Comparison of ENCODE assay signal across 12 cellular contexts in genomic region chr3:141385386-141386079, GRCh38. TPM values are rescaled to one million over a fixed set of nuclear protein-coding genes. Genes with fewer than 3 reads are reported as not detected.
DNase-seq lines count a peak whose midpoint lies in the region; ATAC-seq, FAIRE-seq and TF ChIP-seq lines count a peak whose summit lies in the region.
"Had no signal": no experiment of that assay in that cellular context is flagged by ENCODE, and none has a peak within 500 bp of the region (broad histone marks: within the 10 kb centered on the region; RNA-seq: fewer than 3 reads in every experiment).

No MANE protein-coding gene starts in this region.

- no peak overlapping the region for H2AFZ ChIP-seq in astrocyte (ENCODE audit: low read depth, low read length)
- no peak overlapping the region for H2AFZ ChIP-seq in HepG2 (ENCODE audit: low read length)

- DNase-seq in AG04450 (ENCODE audit: low read depth, low spot score), result no peak
- DNase-seq in HEK293T (ENCODE audit: extremely low spot score), result no peak
- DNase-seq in astrocyte (ENCODE audit: low read depth), result no peak
- DNase-seq in HepG2 (ENCODE audit: low spot score), result no peak
- DNase-seq in DMS53 treated with DMSO at 0.1 percent for 48 hours (lab: John Stamatoyannopoulos, UW; ENCODE audit: unreplicated experiment), result no peak
- no peak for DNase-seq in putamen (ENCODE audit: low spot score)
- DNase-seq in stomach, result no peak
- no peak for DNase-seq in Ammon's horn (ENCODE audit: low spot score)
- DNase-seq: activated CD4-positive, alpha-beta T cell treated with anti-CD3 and anti-CD28 coated beads, Interleukin-2, amount 50 U/mL, for 1 hour; KG1 had no signal

- no peak for ATAC-seq in HepG2

- 94% methylated on average over 8 of the region's 8 CpGs for WGBS in HepG2 (ENCODE audit: low lambda C conversion rate)
- 69 to 77% (median 75%) methylated on average over 8 of the region's 8 CpGs for WGBS in stomach, 5 donors

- TF ChIP-seq EP300 in HepG2 (IDR thresholded peaks at IDR 0.05; ENCODE audit: low read depth in 2 of 2, low read length in 2 of 2), result no peak
- no peak for TF ChIP-seq EP300 in HepG2 (CRISPR knock-in tag; IDR thresholded peaks at IDR 0.05; ENCODE audit: borderline replicate concordance)
- TF ChIP-seq EP300 in stomach (IDR thresholded peaks at IDR 0.05), result no peak

- in situ Hi-C loops in HepG2 (cut with HindIII; ENCODE audit: extremely low pct_ligation_motif_present, low pct_unique_long_range_greater_than_20kb), result no loop called here

- no peak for TF ChIP-seq RAD21 in HepG2 (CRISPR knock-in tag; IDR thresholded peaks at IDR 0.05)

- H3K4me3 Mint-ChIP-seq in astrocyte (ENCODE audit: unreplicated experiment), result no peak overlapping the region

- H3K27ac ChIP-seq in AG04450 (ENCODE audit: low read depth, low read length), result peak overlapping the region; percentile 83
- H3K27ac ChIP-seq in astrocyte (ENCODE audit: low read depth, low read length), result no peak overlapping the region
- no peak overlapping the region for H3K27ac ChIP-seq in HepG2 (ENCODE audit: extremely low read length, insufficient read depth, low read length)
- H3K27ac ChIP-seq in stomach, result peak overlapping the region in 2 of 5 donors; percentile 63 to 68
- H3K27ac ChIP-seq: cardiac muscle cell, neutrophil had no signal

- H3K36me3 Mint-ChIP-seq in astrocyte (ENCODE audit: low read depth, unreplicated experiment), result peaks cover 15% of the 10 kb centered on the region

- H3K9me3 ChIP-seq in AG04450 (ENCODE audit: control insufficient read depth, insufficient read depth, low read length), result no peaks in the 10 kb centered on the region
- no peaks in the 10 kb centered on the region for H3K9me3 ChIP-seq in astrocyte (ENCODE audit: insufficient read depth, low read depth, low read length)
- no peaks in the 10 kb centered on the region for H3K9me3 ChIP-seq in HepG2 (ENCODE audit: low read length)
- H3K9me3 ChIP-seq in stomach, result no peaks in the 10 kb centered on the region
- H3K9me3 ChIP-seq: neutrophil had no signal

- TF ChIP-seq POLR2A in HepG2 (IDR thresholded peaks at IDR 0.05; ENCODE audit: insufficient read depth in 1 of 2, low read depth in 2 of 2, low read length in 2 of 2) (no peak), stomach (IDR thresholded peaks at IDR 0.05) (no peak)

- no peaks in the 10 kb centered on the region for H3K9me3 Mint-ChIP-seq in astrocyte (ENCODE audit: unreplicated experiment)

- H3K4me1 Mint-ChIP-seq in astrocyte (ENCODE audit: low read depth, unreplicated experiment), result peaks cover 11% of the 10 kb centered on the region

- peaks cover 25% of the 10 kb centered on the region for H3K4me1 ChIP-seq in astrocyte (ENCODE audit: insufficient read depth, low read length)
- H3K4me1 ChIP-seq in HepG2 (ENCODE audit: insufficient read depth, low read length), result peaks cover 31% of the 10 kb centered on the region
- peaks cover 6 to 52% (median 28%) of the 10 kb centered on the region in 4 donors for H3K4me1 ChIP-seq in stomach

- TF ChIP-seq CTCF in AG04450 (IDR thresholded peaks at IDR 0.05; ENCODE audit: low read depth, low read length) (no peak), astrocyte (IDR thresholded peaks at IDR 0.05; ENCODE audit: insufficient read depth, low read depth, low read length) (no peak), HepG2 (CRISPR knock-in tag; IDR thresholded peaks at IDR 0.05) (no peak), stomach (IDR thresholded peaks at IDR 0.05) (no peak)

- peak overlapping the region; percentile 68 for H3K4me3 ChIP-seq in AG04450 (ENCODE audit: low read depth, low read length)
- no peak overlapping the region for H3K4me3 ChIP-seq in astrocyte (ENCODE audit: insufficient read depth, low read depth, low read length)
- no peak overlapping the region for H3K4me3 ChIP-seq in HepG2 (replicated peaks in 1 of 3; ENCODE audit: insufficient read depth in 1 of 3, low read depth in 2 of 3, low read length in 3 of 3)
- peak overlapping the region in 1 of 4 donors; percentile 8 for H3K4me3 ChIP-seq in stomach
- H3K4me3 ChIP-seq: cardiac muscle cell had no signal

- intact Hi-C loops in HepG2 (cut with micrococcal nuclease; ENCODE audit: unreplicated experiment) (no loop called here), stomach (cut with DNase I; ENCODE audit: low total_unique reads) (no loop called here)

- H4K20me1 ChIP-seq in astrocyte (ENCODE audit: insufficient read depth, low read length) (no peaks in the 10 kb centered on the region), HepG2 (ENCODE audit: insufficient read depth, low read length) (no peaks in the 10 kb centered on the region)

- POLR2A ChIA-PET in AG04450 (lab: Yijun Ruan, JAX), result interaction anchor here (0.6 to 5.2 kb wide), 17 partner anchors 16 to 492 kb away, joined by 3 to 66 read pairs (median 4); partner anchors contain the start of gene ZBTB38
- POLR2A ChIA-PET in HEK293T (lab: Yijun Ruan, JAX), result interaction anchor here (0.7 to 1.2 kb wide), 7 partner anchors 16 to 74 kb away, joined by 3 to 4 read pairs (median 3); partner anchors contain the start of gene ZBTB38
- POLR2A ChIA-PET in HepG2 (lab: Yijun Ruan, JAX), result interaction anchor here (1.0 to 2.4 kb wide), 4 partner anchors 11 to 27 kb away, joined by 3 to 5 read pairs (median 3); partner anchors contain the start of gene ZBTB38

- H3K36me3 ChIP-seq in astrocyte (ENCODE audit: insufficient read depth, low read length), result peaks cover 40% of the 10 kb centered on the region
- H3K36me3 ChIP-seq in HepG2 (replicated peaks in 1 of 2; ENCODE audit: control insufficient read depth in 1 of 2, insufficient read depth in 2 of 2, low read length in 2 of 2), result peaks cover 11 to 51% of the 10 kb centered on the region in 2 experiments
- peaks cover 0 to 16% (median 2%) of the 10 kb centered on the region in 4 donors for H3K36me3 ChIP-seq in stomach
- H3K36me3 ChIP-seq: cardiac muscle cell, neutrophil had no signal

- H3K27me3 ChIP-seq in AG04450 (ENCODE audit: control insufficient read depth, insufficient read depth, low read length), result no peaks in the 10 kb centered on the region
- no peaks in the 10 kb centered on the region for H3K27me3 ChIP-seq in astrocyte (ENCODE audit: insufficient read depth, low read length)
- no peaks in the 10 kb centered on the region for H3K27me3 ChIP-seq in HepG2 (ENCODE audit: control insufficient read depth in 1 of 2, insufficient read depth in 2 of 2, low read length in 2 of 2)
- no peaks in the 10 kb centered on the region for H3K27me3 ChIP-seq in stomach
- H3K27me3 ChIP-seq: cardiac muscle cell, neutrophil had no signal

- H3K27me3 Mint-ChIP-seq in astrocyte (ENCODE audit: low read depth, unreplicated experiment), result no peaks in the 10 kb centered on the region

- H3K79me2 ChIP-seq in astrocyte (ENCODE audit: insufficient read depth, low read length) (peaks cover 19% of the 10 kb centered on the region), HepG2 (ENCODE audit: insufficient read depth, low read length) (no peaks in the 10 kb centered on the region)

- H3K9ac ChIP-seq in astrocyte (ENCODE audit: low read length) (peak overlapping the region; percentile 10), HepG2 (ENCODE audit: insufficient read depth, low read depth, low read length) (no peak overlapping the region)

- H3K4me2 ChIP-seq in astrocyte (ENCODE audit: low read length), result no peak overlapping the region
- H3K4me2 ChIP-seq in HepG2 (ENCODE audit: low read depth, low read length), result no peak overlapping the region

- FAIRE-seq in astrocyte (lab: Jason Lieb, UNC), result no peak
- FAIRE-seq in HepG2 (lab: Jason Lieb, UNC), result no peak

- no peak overlapping the region for H3K27ac Mint-ChIP-seq in astrocyte (ENCODE audit: unreplicated experiment)

- no TSS peak for BruUV-seq in HepG2 (replicated peaks; lab: Mats Ljungman, UMichigan)

- CTCF ChIA-PET in AG04450 (lab: Charles Lee) (interaction anchor here (0.9 to 4.5 kb wide), 13 partner anchors 15 to 175 kb away, joined by 3 to 19 read pairs (median 5); partner anchors contain the start of gene PXYLP1), HEK293T (lab: Yijun Ruan, JAX) (interaction anchor here (0.6 to 2.2 kb wide), 7 partner anchors 9 to 74 kb away, joined by 3 to 9 read pairs (median 4); partner anchors contain the start of gene ZBTB38), HepG2 (lab: Yijun Ruan, JAX; ENCODE audit: low intra/inter-chr PET ratio, low total read pairs) (no interaction called here)

TF ChIP-seq in HEK293T, 16 proteins besides CTCF, POLR2A, EP300 and RAD21 (continues in another document):
- TF ChIP-seq HDGF (IDR thresholded peaks at IDR 0.05; ENCODE audit: borderline replicate concordance), result no peak

TF ChIP-seq in HepG2, 621 proteins besides CTCF, POLR2A, EP300 and RAD21 (continues in another document):
- TF ChIP-seq MAFF (IDR thresholded peaks at IDR 0.05; ENCODE audit: low read depth, low read length) (peak; percentile 77), WIZ (CRISPR knock-in tag; IDR thresholded peaks at IDR 0.05) (no peak), RBFOX2 (IDR thresholded peaks at IDR 0.05; ENCODE audit: low read depth, low read length) (no peak)

RNA-seq across cellular contexts. Expression of gene ZBTB38, which starts 17.2 kb away (rescaled TPM):
- polyA plus RNA-seq in AG04450 (2011; rRNA removed) (85.1 and 97.1 TPM in 2 replicates), HepG2 (2011; rRNA removed) (20.4 and 26.8 TPM in 2 replicates), stomach (10 to 100 TPM in 1 of 3 donors, 1 to 10 TPM in 2; 5.3 to 10.7 (median 9.5) TPM)
- 176 and 193 TPM in 2 replicates for polyA minus RNA-seq in AG04450 (2011; rRNA and poly(A)+ RNA removed)
- total RNA-seq in astrocyte (57.6 and 60.7 TPM in 2 replicates), HepG2 (2016; rRNA removed; fragmentation: Illumina TruSeq; extraction: Trizol) (51.7 and 77.9 TPM in 2 replicates), stomach (100 to 1,000 TPM in 1 of 5 donors, 10 to 100 TPM in 4; 26.9 to 253 (median 64.3) TPM)
- total RNA-seq in HepG2 (2016; cell fraction: cytosol; rRNA removed; fragmentation: Illumina TruSeq; extraction: Trizol; ENCODE audit: low read depth), result 8.0 and 8.8 TPM in 2 replicates
- 47.2 and 73.5 TPM in 2 replicates for total RNA-seq in HepG2 (2016; cell fraction: insoluble cytoplasmic fraction; rRNA removed; fragmentation: Illumina TruSeq; extraction: Trizol)
- total RNA-seq in HepG2 (2016; cell fraction: membrane; rRNA removed; fragmentation: Illumina TruSeq; extraction: Trizol), result 24.0 and 25.0 TPM in 2 replicates
- total RNA-seq in HepG2 (2016; cell fraction: nucleus; rRNA removed; fragmentation: Illumina TruSeq; extraction: Trizol), result 50.9 and 56.2 TPM in 2 replicates
- 14.8 and 18.8 TPM in 2 replicates for polyA plus RNA-seq in HepG2 (2011; cell fraction: cytosol; rRNA removed)
- polyA plus RNA-seq in HepG2 (2011; cell fraction: nucleus; rRNA removed), result 26.0 and 30.5 TPM in 2 replicates
- 30.3 and 41.4 TPM in 2 replicates for polyA plus RNA-seq in HepG2 (2012)
- polyA plus RNA-seq in HepG2 (2016; cell fraction: cytosol; fragmentation: Illumina TruSeq; extraction: Trizol; ENCODE audit: low read depth), result 0.80 and 1.00 TPM in 2 replicates
- 32.5 and 33.4 TPM in 2 replicates for polyA plus RNA-seq in HepG2 (2016; cell fraction: insoluble cytoplasmic fraction; fragmentation: Illumina TruSeq; extraction: Trizol; ENCODE audit: low read depth)
- 2.7 and 3.4 TPM in 2 replicates for polyA plus RNA-seq in HepG2 (2016; cell fraction: membrane; fragmentation: Illumina TruSeq; extraction: Trizol; ENCODE audit: low read depth)
- 35.8 and 35.9 TPM in 2 replicates for polyA plus RNA-seq in HepG2 (2016; cell fraction: nucleus; fragmentation: Illumina TruSeq; extraction: Trizol; ENCODE audit: insufficient read depth, low read depth)
- 48.8 and 66.3 TPM in 2 replicates for polyA minus RNA-seq in HepG2 (2011; rRNA and poly(A)+ RNA removed; ENCODE audit: low replicate concordance)
- polyA minus RNA-seq in HepG2 (2011; cell fraction: cytosol; rRNA and poly(A)+ RNA removed), result 52.1 and 52.3 TPM in 2 replicates
- polyA minus RNA-seq in HepG2 (2011; cell fraction: nucleus; rRNA and poly(A)+ RNA removed), result 130 and 149 TPM in 2 replicates
